ENCODE assay signal across 20 cellular contexts in the genomic region with DNA sequence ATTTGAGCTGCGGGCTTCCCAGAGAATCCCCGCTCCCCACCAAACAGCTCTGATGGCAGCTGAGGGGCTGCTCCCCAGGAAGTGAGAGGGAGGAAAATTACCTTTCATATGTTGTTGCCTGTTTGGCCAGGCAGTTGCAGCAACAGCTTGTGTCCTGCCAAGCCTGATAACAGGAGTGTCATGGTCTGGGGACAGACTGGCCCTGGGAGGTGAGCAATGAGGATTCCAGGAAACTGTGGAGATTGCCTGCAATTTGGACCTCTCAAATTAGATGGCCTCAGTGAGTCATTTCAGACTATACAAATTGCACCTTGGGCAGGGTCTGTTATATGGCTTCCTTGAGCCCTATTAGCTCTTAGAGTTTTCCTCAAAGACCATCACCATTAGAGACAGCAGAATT.
DNase-seq lines count a peak whose midpoint lies in the region; ATAC-seq, FAIRE-seq and TF ChIP-seq lines count a peak whose summit lies in the region.
"Had no signal": no experiment of that assay in that cellular context is flagged by ENCODE, and none has a peak within 500 bp of the region (broad histone marks: within the 10 kb centered on the region; RNA-seq: fewer than 3 reads in every experiment).

No MANE protein-coding gene starts in this region.

- intact Hi-C loops in HepG2 (cut with micrococcal nuclease; ENCODE audit: unreplicated experiment): no loop called here
- intact Hi-C loops in heart right ventricle (cut with DNase I): no loop called here

- H3K9me3 Mint-ChIP-seq in type B pancreatic cell: no peaks in the 10 kb centered on the region

- H3K9ac ChIP-seq in liver (ENCODE audit: low read depth in 1 of 2, low read length in 2 of 2): no peak overlapping the region
- no peak overlapping the region for H3K9ac ChIP-seq in HepG2 (ENCODE audit: insufficient read depth, low read depth, low read length)
- H3K9ac ChIP-seq: GM23248 had no signal

- H3K27me3 ChIP-seq in liver (ENCODE audit: control insufficient read depth in 4 of 4, insufficient read depth in 4 of 4, low read length in 3 of 4) (peaks cover 0 to 3% (median 0%) of the 10 kb centered on the region in 4 donors), HepG2 (ENCODE audit: control insufficient read depth in 1 of 2, insufficient read depth in 2 of 2, low read length in 2 of 2) (no peaks in the 10 kb centered on the region), heart right ventricle (peaks cover 0 to 6% (median 0%) of the 10 kb centered on the region in 7 donors)
- H3K27me3 ChIP-seq: Peyer's patch, SJCRH30 had no signal

- TF ChIP-seq EP300 in HepG2 (IDR thresholded peaks at IDR 0.05; ENCODE audit: low read depth in 2 of 2, low read length in 2 of 2) (no peak), HepG2 (CRISPR knock-in tag; IDR thresholded peaks at IDR 0.05; ENCODE audit: borderline replicate concordance) (no peak)

- no peak for ATAC-seq in HepG2
- peak in 5 of 8 donors; percentile 20 to 81 (median 44) for ATAC-seq in heart right ventricle
- no peak for ATAC-seq in GM19397 (IDR thresholded peaks at IDR 0.05; ENCODE audit: unreplicated experiment)

- H3K27ac Mint-ChIP-seq in type B pancreatic cell: no peak overlapping the region
- H3K27ac Mint-ChIP-seq: CD8-positive, alpha-beta memory T cell had no signal

- H3K79me2 ChIP-seq in HepG2 (ENCODE audit: insufficient read depth, low read length): no peaks in the 10 kb centered on the region

- peaks cover 0 to 3% (median 0%) of the 10 kb centered on the region in 4 donors for H3K4me1 ChIP-seq in liver (ENCODE audit: control insufficient read depth in 4 of 4, insufficient read depth in 4 of 4, low read length in 3 of 4)
- no peaks in the 10 kb centered on the region for H3K4me1 ChIP-seq in HepG2 (ENCODE audit: insufficient read depth, low read length)
- peaks cover 0 to 12% (median 0%) of the 10 kb centered on the region in 9 donors for H3K4me1 ChIP-seq in heart right ventricle
- H3K4me1 ChIP-seq: Peyer's patch, SJCRH30 had no signal

- H3K4me3 Mint-ChIP-seq in type B pancreatic cell: no peak overlapping the region
- H3K4me3 Mint-ChIP-seq: CD8-positive, alpha-beta memory T cell had no signal

- peak overlapping the region; percentile 9 to 58 for H3K27ac ChIP-seq in liver (ENCODE audit: low read depth in 1 of 2, low read length in 2 of 2)
- no peak overlapping the region for H3K27ac ChIP-seq in HepG2 (ENCODE audit: extremely low read length, insufficient read depth, low read length)
- H3K27ac ChIP-seq in heart right ventricle: no peak overlapping the region
- H3K27ac ChIP-seq: 22Rv1, GM23248, Peyer's patch, SJCRH30 had no signal

- no peak overlapping the region for H2AFZ ChIP-seq in HepG2 (ENCODE audit: low read length)
- H2AFZ ChIP-seq: GM23248 had no signal

- CTCF ChIA-PET in HepG2 (lab: Yijun Ruan, JAX; ENCODE audit: low intra/inter-chr PET ratio, low total read pairs): no interaction called here

- no peak for TF ChIP-seq RAD21 in liver (IDR thresholded peaks at IDR 0.05)
- no peak for TF ChIP-seq RAD21 in HepG2 (CRISPR knock-in tag; IDR thresholded peaks at IDR 0.05)

- H3K36me3 ChIP-seq in liver (ENCODE audit: control insufficient read depth in 4 of 4, insufficient read depth in 3 of 4, low read depth in 1 of 4, low read length in 3 of 4): no peaks in the 10 kb centered on the region
- no peaks in the 10 kb centered on the region for H3K36me3 ChIP-seq in HepG2 (replicated peaks in 1 of 2; ENCODE audit: control insufficient read depth in 1 of 2, insufficient read depth in 2 of 2, low read length in 2 of 2)
- no peaks in the 10 kb centered on the region for H3K36me3 ChIP-seq in heart right ventricle
- H3K36me3 ChIP-seq: Peyer's patch, SJCRH30 had no signal

- in situ Hi-C loops in HepG2 (cut with HindIII; ENCODE audit: extremely low pct_ligation_motif_present, low pct_unique_long_range_greater_than_20kb): no loop called here

- no peak for FAIRE-seq in HepG2 (lab: Jason Lieb, UNC)
- FAIRE-seq: GM12892, GM19239, HTR-8/SVneo had no signal

- POLR2A ChIA-PET in HepG2 (lab: Yijun Ruan, JAX): no interaction called here

- TF ChIP-seq CTCF in liver (IDR thresholded peaks at IDR 0.05; ENCODE audit: low read depth, low read length, missing input control) (no peak), HepG2 (CRISPR knock-in tag; IDR thresholded peaks at IDR 0.05) (no peak), heart right ventricle (IDR thresholded peaks at IDR 0.05) (no peak), type B pancreatic cell (conservative IDR thresholded peaks at IDR 0.05) (no peak)

- DNase-seq in DMS153 (lab: John Stamatoyannopoulos, UW) (peak; percentile 39), DMS153 treated with DMSO at 0.1 percent for 48 hours (lab: John Stamatoyannopoulos, UW; ENCODE audit: unreplicated experiment) (no peak), HepG2 (ENCODE audit: low spot score) (no peak), heart right ventricle (no peak), type B pancreatic cell (ENCODE audit: extremely low spot score, unreplicated experiment) (peak; percentile 7), NCI-H2227 (lab: John Stamatoyannopoulos, UW; ENCODE audit: unreplicated experiment) (no peak)
- DNase-seq: CD8-positive, alpha-beta memory T cell; GDM1; GM23248; NCI-H1436 treated with DMSO at 0.1 percent for 48 hours; NCI-H2081; NCI-H2227 treated with DMSO at 0.1 percent for 48 hours; Peyer's patch; SJCRH30 had no signal

- no peaks in the 10 kb centered on the region for H4K20me1 ChIP-seq in HepG2 (ENCODE audit: insufficient read depth, low read length)

- no peak overlapping the region for H3K4me2 ChIP-seq in HepG2 (ENCODE audit: low read depth, low read length)

- no peaks in the 10 kb centered on the region for H3K36me3 Mint-ChIP-seq in type B pancreatic cell
- H3K36me3 Mint-ChIP-seq: CD8-positive, alpha-beta memory T cell had no signal

- peaks cover 12% of the 10 kb centered on the region for H3K27me3 Mint-ChIP-seq in type B pancreatic cell

- H3K4me3 ChIP-seq in liver (ENCODE audit: low read depth in 1 of 3, low read length in 3 of 3): no peak overlapping the region
- no peak overlapping the region for H3K4me3 ChIP-seq in HepG2 (replicated peaks in 1 of 3; ENCODE audit: insufficient read depth in 1 of 3, low read depth in 2 of 3, low read length in 3 of 3)
- H3K4me3 ChIP-seq in heart right ventricle: no peak overlapping the region
- H3K4me3 ChIP-seq: GM23248, Peyer's patch, SJCRH30 had no signal

- H3K4me1 Mint-ChIP-seq in type B pancreatic cell (ENCODE audit: unreplicated experiment): no peaks in the 10 kb centered on the region
- H3K4me1 Mint-ChIP-seq: CD8-positive, alpha-beta memory T cell had no signal

- BruUV-seq in HepG2 (replicated peaks; lab: Mats Ljungman, UMichigan): no TSS peak

- WGBS in liver: over 99% methylated on average over 2 of the region's 2 CpGs
- no CpG with 5 or more reads among the region's 2 CpGs for WGBS in HepG2 (ENCODE audit: low lambda C conversion rate)
- 90 to 92% methylated on average over 2 of the region's 2 CpGs for WGBS in heart right ventricle, 2 donors

- H3K9me3 ChIP-seq in liver (ENCODE audit: control insufficient read depth in 4 of 4, low read length in 3 of 4) (peaks cover 0 to 2% (median under 1%) of the 10 kb centered on the region in 4 donors), HepG2 (ENCODE audit: low read length) (no peaks in the 10 kb centered on the region), heart right ventricle (peaks cover 0 to 18% (median 4%) of the 10 kb centered on the region in 11 donors)
- H3K9me3 ChIP-seq: Peyer's patch, SJCRH30 had no signal

- TF ChIP-seq POLR2A in HepG2 (IDR thresholded peaks at IDR 0.05; ENCODE audit: insufficient read depth in 1 of 2, low read depth in 2 of 2, low read length in 2 of 2): no peak

TF ChIP-seq in liver, 16 proteins besides CTCF, POLR2A, EP300 and RAD21 (continues in another document):
- TF ChIP-seq YY1 (IDR thresholded peaks at IDR 0.05) (no peak), ATF3 (IDR thresholded peaks at IDR 0.05) (no peak), TAF1 (conservative IDR thresholded peaks at IDR 0.05) (no peak), NR2F2 (IDR thresholded peaks at IDR 0.05) (no peak)

TF ChIP-seq in HepG2, 621 proteins besides CTCF, POLR2A, EP300 and RAD21 (continues in another document):
- TF ChIP-seq RELA (CRISPR knock-in tag; IDR thresholded peaks at IDR 0.05) (no peak), HNRNPLL (IDR thresholded peaks at IDR 0.05; ENCODE audit: low read depth, low read length, poor library complexity, severe bottlenecking) (no peak), ZNF20 (CRISPR knock-in tag; IDR thresholded peaks at IDR 0.05) (no peak), ERF (CRISPR knock-in tag; IDR thresholded peaks at IDR 0.05) (no peak)
- TF ChIP-seq, protein P1, sequence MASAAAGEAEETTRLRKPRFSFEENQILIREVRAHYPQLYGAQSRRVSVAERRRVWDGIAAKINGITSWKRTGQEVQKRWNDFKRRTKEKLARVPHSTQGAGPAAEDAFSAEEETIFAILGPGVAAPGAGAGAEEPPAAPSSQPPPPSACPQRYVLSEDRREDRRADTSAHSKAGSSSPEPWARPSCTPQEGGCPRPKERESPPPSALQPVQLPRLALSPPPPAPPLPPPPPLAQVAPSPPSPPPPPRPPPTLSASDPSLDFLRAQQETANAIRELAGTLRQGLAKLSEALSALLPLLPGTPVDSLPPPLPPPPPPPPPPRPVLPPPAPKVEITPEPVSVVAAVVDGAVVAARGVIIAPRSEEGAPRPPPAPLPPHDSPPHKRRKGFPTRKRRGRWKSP (CRISPR knock-in tag; IDR thresholded peaks at IDR 0.05): no peak

Comparison
In these comparisons a context has a peak if more than half of its experiments do, and no peak if none do; other contexts are left out.
1. DNase-seq: peak in DMS153 (single experiment) and type B pancreatic cell (single experiment); none in DMS153 treated with DMSO at 0.1 percent for 48 hours (single experiment), HepG2 (single experiment), heart right ventricle (0 of 2) and NCI-H2227 (single experiment).
2. H3K27ac ChIP-seq: peak in liver (2 of 2); none in HepG2 (single experiment) and heart right ventricle (0 of 10).
3. ATAC-seq: peak in heart right ventricle (5 of 8); none in HepG2 (single experiment) and GM19397 (single experiment).